Comparison of ENCODE assay signal across 1 cellular context in the genomic region with DNA sequence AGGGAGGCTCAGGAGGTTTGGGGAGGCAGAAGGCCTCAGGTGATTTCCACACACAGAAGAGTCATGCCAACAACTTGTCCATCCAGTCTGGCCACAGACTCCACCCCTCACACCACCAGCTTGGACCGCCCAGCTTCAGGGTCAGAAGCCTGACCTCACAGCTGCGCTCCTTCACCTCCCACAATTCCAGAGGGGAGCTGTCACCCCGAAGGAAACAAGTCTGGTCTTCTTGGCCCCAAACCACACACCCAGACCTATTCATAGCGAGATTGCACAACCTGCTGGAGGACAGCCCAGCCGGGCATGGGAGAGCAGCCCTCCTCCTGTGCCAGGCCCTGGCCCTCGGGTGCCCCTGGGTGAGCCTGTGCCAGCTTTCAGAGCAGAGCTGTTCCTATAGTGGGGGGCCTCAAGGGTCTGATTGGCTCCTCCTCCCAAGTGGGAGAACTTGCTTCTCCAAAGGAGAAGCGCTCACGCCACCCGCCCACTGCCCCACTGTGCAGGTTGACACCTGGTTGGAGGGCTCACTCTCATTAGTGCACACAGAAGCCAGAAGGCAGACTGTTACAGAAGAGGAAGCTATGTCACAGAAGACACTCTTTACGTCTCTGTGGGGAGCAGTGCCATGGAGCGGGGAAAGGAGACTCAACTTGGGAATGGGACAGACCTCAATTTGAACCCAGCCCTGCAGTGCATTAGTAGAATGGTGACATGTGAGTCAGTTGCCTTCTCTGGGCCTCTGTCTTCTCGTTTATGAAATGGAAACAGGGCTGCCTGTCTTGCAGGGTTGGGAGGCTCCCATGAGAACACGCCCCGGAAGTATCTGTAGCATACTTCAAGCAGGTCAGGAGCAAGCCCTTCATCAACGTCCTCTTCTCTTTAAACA.
A peak's percentile ranks its signal among the peaks of the same experiment; 100 is the strongest.
TF ChIP-seq lines count a peak whose summit lies in the region.

No MANE protein-coding gene starts in this region.

TF ChIP-seq in K562, 482 proteins besides CTCF, POLR2A, EP300 and RAD21 (continued from another document):
- TF ChIP-seq SREBF2 (CRISPR knock-in tag; IDR thresholded peaks at IDR 0.05) = no peak
- no peak for TF ChIP-seq TSC22D4 (tag; IDR thresholded peaks at IDR 0.05)
- TF ChIP-seq TRIM24 (IDR thresholded peaks at IDR 0.05) = 0 out of 4 replicates have a peak, but pooled peaks of 1 of the 2 experiments have one; percentile 9
- TF ChIP-seq, protein P1, sequence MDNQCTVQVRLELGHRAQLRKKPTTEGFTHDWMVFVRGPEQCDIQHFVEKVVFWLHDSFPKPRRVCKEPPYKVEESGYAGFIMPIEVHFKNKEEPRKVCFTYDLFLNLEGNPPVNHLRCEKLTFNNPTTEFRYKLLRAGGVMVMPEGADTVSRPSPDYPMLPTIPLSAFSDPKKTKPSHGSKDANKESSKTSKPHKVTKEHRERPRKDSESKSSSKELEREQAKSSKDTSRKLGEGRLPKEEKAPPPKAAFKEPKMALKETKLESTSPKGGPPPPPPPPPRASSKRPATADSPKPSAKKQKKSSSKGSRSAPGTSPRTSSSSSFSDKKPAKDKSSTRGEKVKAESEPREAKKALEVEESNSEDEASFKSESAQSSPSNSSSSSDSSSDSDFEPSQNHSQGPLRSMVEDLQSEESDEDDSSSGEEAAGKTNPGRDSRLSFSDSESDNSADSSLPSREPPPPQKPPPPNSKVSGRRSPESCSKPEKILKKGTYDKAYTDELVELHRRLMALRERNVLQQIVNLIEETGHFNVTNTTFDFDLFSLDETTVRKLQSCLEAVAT (IDR thresholded peaks at IDR 0.05) = no peak
- TF ChIP-seq ZNF3 (CRISPR knock-in tag; IDR thresholded peaks at IDR 0.05) = no peak
- no peak for TF ChIP-seq ETV1 (tag; conservative IDR thresholded peaks at IDR 0.05; ENCODE audit: low read depth)
- peak; percentile 14; the same call in 1 of the 2 replicates for TF ChIP-seq TCF3 (CRISPR knock-in tag; IDR thresholded peaks at IDR 0.05)
- no peak for TF ChIP-seq LCOR (CRISPR knock-in tag; IDR thresholded peaks at IDR 0.05)
- TF ChIP-seq, protein P2, sequence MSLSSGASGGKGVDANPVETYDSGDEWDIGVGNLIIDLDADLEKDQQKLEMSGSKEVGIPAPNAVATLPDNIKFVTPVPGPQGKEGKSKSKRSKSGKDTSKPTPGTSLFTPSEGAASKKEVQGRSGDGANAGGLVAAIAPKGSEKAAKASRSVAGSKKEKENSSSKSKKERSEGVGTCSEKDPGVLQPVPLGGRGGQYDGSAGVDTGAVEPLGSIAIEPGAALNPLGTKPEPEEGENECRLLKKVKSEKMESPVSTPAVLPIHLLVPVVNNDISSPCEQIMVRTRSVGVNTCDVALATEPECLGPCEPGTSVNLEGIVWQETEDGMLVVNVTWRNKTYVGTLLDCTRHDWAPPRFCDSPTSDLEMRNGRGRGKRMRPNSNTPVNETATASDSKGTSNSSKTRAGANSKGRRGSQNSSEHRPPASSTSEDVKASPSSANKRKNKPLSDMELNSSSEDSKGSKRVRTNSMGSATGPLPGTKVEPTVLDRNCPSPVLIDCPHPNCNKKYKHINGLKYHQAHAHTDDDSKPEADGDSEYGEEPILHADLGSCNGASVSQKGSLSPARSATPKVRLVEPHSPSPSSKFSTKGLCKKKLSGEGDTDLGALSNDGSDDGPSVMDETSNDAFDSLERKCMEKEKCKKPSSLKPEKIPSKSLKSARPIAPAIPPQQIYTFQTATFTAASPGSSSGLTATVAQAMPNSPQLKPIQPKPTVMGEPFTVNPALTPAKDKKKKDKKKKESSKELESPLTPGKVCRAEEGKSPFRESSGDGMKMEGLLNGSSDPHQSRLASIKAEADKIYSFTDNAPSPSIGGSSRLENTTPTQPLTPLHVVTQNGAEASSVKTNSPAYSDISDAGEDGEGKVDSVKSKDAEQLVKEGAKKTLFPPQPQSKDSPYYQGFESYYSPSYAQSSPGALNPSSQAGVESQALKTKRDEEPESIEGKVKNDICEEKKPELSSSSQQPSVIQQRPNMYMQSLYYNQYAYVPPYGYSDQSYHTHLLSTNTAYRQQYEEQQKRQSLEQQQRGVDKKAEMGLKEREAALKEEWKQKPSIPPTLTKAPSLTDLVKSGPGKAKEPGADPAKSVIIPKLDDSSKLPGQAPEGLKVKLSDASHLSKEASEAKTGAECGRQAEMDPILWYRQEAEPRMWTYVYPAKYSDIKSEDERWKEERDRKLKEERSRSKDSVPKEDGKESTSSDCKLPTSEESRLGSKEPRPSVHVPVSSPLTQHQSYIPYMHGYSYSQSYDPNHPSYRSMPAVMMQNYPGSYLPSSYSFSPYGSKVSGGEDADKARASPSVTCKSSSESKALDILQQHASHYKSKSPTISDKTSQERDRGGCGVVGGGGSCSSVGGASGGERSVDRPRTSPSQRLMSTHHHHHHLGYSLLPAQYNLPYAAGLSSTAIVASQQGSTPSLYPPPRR (CRISPR knock-in tag; IDR thresholded peaks at IDR 0.05; ENCODE audit: borderline replicate concordance) = no peak
- TF ChIP-seq JUNB (CRISPR knock-in tag; conservative IDR thresholded peaks at IDR 0.05) = no peak
- peak; percentile 70; the same call in 1 of the 2 replicates for TF ChIP-seq MYNN (IDR thresholded peaks at IDR 0.05)
- no peak for TF ChIP-seq MYNN (CRISPR knock-in tag; IDR thresholded peaks at IDR 0.05)
